34 cellular contexts compared by ENCODE assay signal in the genomic region with DNA sequence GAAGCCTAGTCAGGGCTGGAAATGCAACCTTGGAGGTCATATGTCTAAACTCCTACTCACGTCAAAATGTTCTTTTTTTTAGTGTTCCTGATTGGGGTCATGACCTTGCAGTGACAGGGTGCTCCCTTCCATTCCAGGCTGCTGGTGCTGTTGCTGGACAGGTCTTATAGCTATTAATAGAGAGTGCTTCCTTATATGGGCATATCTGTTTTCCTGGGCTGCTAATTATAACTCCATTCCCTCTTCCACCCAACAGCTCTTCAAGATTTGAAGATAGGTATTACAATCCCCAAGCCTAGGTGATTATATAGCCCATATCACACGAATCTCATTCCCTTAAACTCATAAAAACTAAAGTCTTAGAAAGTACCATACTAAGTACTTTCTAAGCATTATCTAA. TPM values are rescaled to one million over a fixed set of nuclear protein-coding genes. Genes with fewer than 3 reads are reported as not detected.
"Had no signal": no experiment of that assay in that cellular context is flagged by ENCODE, and none has a peak within 500 bp of the region (broad histone marks: within the 10 kb centered on the region; RNA-seq: fewer than 3 reads in every experiment).

No MANE protein-coding gene starts in this region.

- H3K27ac ChIP-seq: adrenal gland, body of pancreas, esophagus muscularis mucosa, foreskin keratinocyte, gastrocnemius medialis, WERI-Rb-1 had no signal

- H3K9me3 Mint-ChIP-seq: activated B cell treated with CpG ODN at 0.5 μM for 24 hours; activated naive CD4-positive, alpha-beta T cell treated with anti-CD3 and anti-CD28 coated beads for 36 hours; activated naive CD8-positive, alpha-beta T cell treated with anti-CD3 and anti-CD28 coated beads, Interleukin-2, amount 50 U/mL, for 24 hours; activated T-cell treated with anti-CD3 and anti-CD28 coated beads, Interleukin-2, amount 50 U/mL, for 4 hours; activated T-helper 2 cell treated with anti-CD3 and anti-CD28 coated beads, Interferon-gamma antibody, Interleukin-2, Interleukin-4, amounts not matched to agents 10 μg/mL and 5 μg/mL and 100 μg/mL, durations not matched to agents 14 hours and 24 hours and 36 hours; effector memory CD8-positive, alpha-beta T cell; T-helper 2 cell treated with Interferon-gamma antibody and Interleukin-4, amounts not matched to agents 5 μg/mL and 100 μg/mL, for 36 hours had no signal

- H3K4me3 ChIP-seq: adrenal gland, body of pancreas, esophagus muscularis mucosa, gastrocnemius medialis had no signal

- FAIRE-seq: colon had no signal

- H3K36me3 Mint-ChIP-seq: activated naive CD4-positive, alpha-beta T cell treated with anti-CD3 and anti-CD28 coated beads, Interleukin-2, amount 50 U/mL, for 24 hours had no signal

- ATAC-seq: activated CD4-positive, CD25-positive, alpha-beta regulatory T cell treated with anti-CD3 and anti-CD28 coated beads, Interleukin-2, amount 50 U/mL, for 24 hours; activated CD8-positive, alpha-beta T cell treated with anti-CD3 and anti-CD28 coated beads for 36 hours; activated naive CD8-positive, alpha-beta T cell treated with anti-CD3 and anti-CD28 coated beads, Interleukin-2, amount 50 U/mL, for 24 hours; activated T-cell treated with anti-CD3 and anti-CD28 coated beads, Interleukin-2, amount 50 U/mL, for 4 hours; body of pancreas; effector memory CD8-positive, alpha-beta T cell; foreskin keratinocyte; gastrocnemius medialis; T-helper 17 cell had no signal

- H3K4me1 Mint-ChIP-seq: T-helper 17 cell had no signal

- H3K27ac Mint-ChIP-seq: activated B cell treated with CpG ODN at 0.5 μM for 24 hours; activated CD8-positive, alpha-beta T cell treated with anti-CD3 and anti-CD28 coated beads for 36 hours; activated naive CD4-positive, alpha-beta T cell treated with anti-CD3 and anti-CD28 coated beads for 36 hours; activated naive CD4-positive, alpha-beta T cell treated with anti-CD3 and anti-CD28 coated beads, Interleukin-2, amount 50 U/mL, for 24 hours; activated naive CD8-positive, alpha-beta T cell treated with anti-CD3 and anti-CD28 coated beads for 36 hours; activated naive CD8-positive, alpha-beta T cell treated with anti-CD3 and anti-CD28 coated beads, Interleukin-2, amount 50 U/mL, for 24 hours; activated T-helper 2 cell treated with anti-CD3 and anti-CD28 coated beads, Interferon-gamma antibody, Interleukin-2, Interleukin-4, amounts not matched to agents 10 μg/mL and 5 μg/mL and 100 μg/mL, durations not matched to agents 14 hours and 24 hours and 36 hours; effector memory CD8-positive, alpha-beta T cell; T-helper 17 cell; T-helper 2 cell treated with Interferon-gamma antibody and Interleukin-4, amounts not matched to agents 5 μg/mL and 100 μg/mL, for 36 hours had no signal

- H3K36me3 ChIP-seq: adrenal gland, esophagus muscularis mucosa, gastrocnemius medialis, WERI-Rb-1 had no signal

- DNase-seq: activated B cell treated with CpG ODN at 0.5 μM for 24 hours; activated CD4-positive, alpha-beta T cell treated with anti-CD3 and anti-CD28 coated beads for 48 hours; activated CD4-positive, alpha-beta T cell treated with anti-CD3 and anti-CD28 coated beads, Interleukin-2, amount 50 U/mL, for 1 hour; activated CD4-positive, alpha-beta T cell treated with anti-CD3 and anti-CD28 coated beads, Interleukin-2, amount 50 U/mL, for 48 hours; activated CD8-positive, alpha-beta memory T cell treated with anti-CD3 and anti-CD28 coated beads for 24 hours; activated CD8-positive, alpha-beta T cell treated with anti-CD3 and anti-CD28 coated beads for 36 hours; activated effector memory CD4-positive, alpha-beta T cell treated with anti-CD3 and anti-CD28 coated beads, Interleukin-2, amount 50 U/mL, for 16 hours; activated naive CD4-positive, alpha-beta T cell treated with anti-CD3 and anti-CD28 coated beads for 36 hours; activated naive CD8-positive, alpha-beta T cell treated with anti-CD3 and anti-CD28 coated beads for 36 hours; activated naive CD8-positive, alpha-beta T cell treated with anti-CD3 and anti-CD28 coated beads, Interleukin-2, amount 50 U/mL, for 24 hours; activated T-cell treated with anti-CD3 and anti-CD28 coated beads, Interleukin-2, amount 50 U/mL, for 4 hours; adrenal gland; amygdala; aorta; body of pancreas; caudate nucleus; cortex of kidney; dermis blood vessel endothelial cell; effector CD4-positive, alpha-beta T cell; effector memory CD8-positive, alpha-beta T cell; erythroblast; foreskin keratinocyte; gastrocnemius medialis; T-helper 1 cell; T-helper 17 cell; T1000; WERI-Rb-1 had no signal

- H3K4me1 ChIP-seq: foreskin keratinocyte, gastrocnemius medialis had no signal

- H3K4me3 Mint-ChIP-seq: activated B cell treated with CpG ODN at 0.5 μM for 24 hours; activated CD8-positive, alpha-beta T cell treated with anti-CD3 and anti-CD28 coated beads for 36 hours; activated naive CD4-positive, alpha-beta T cell treated with anti-CD3 and anti-CD28 coated beads for 36 hours; activated naive CD4-positive, alpha-beta T cell treated with anti-CD3 and anti-CD28 coated beads, Interleukin-2, amount 50 U/mL, for 24 hours; activated naive CD8-positive, alpha-beta T cell treated with anti-CD3 and anti-CD28 coated beads for 36 hours; activated naive CD8-positive, alpha-beta T cell treated with anti-CD3 and anti-CD28 coated beads, Interleukin-2, amount 50 U/mL, for 24 hours; activated T-cell treated with anti-CD3 and anti-CD28 coated beads, Interleukin-2, amount 50 U/mL, for 4 hours; effector memory CD8-positive, alpha-beta T cell; T-helper 17 cell; T-helper 2 cell treated with Interferon-gamma antibody and Interleukin-4, amounts not matched to agents 5 μg/mL and 100 μg/mL, for 36 hours had no signal

- H3K9me3 ChIP-seq: adrenal gland, body of pancreas, gastrocnemius medialis had no signal

RNA-seq across cellular contexts. Expression of a gene that starts 12.6 kb away (rescaled TPM):
- total RNA-seq: activated B cell treated with CpG ODN at 0.5 μM for 24 hours; activated CD8-positive, alpha-beta T cell treated with anti-CD3 and anti-CD28 coated beads for 36 hours; activated naive CD4-positive, alpha-beta T cell treated with anti-CD3 and anti-CD28 coated beads for 36 hours; activated naive CD8-positive, alpha-beta T cell treated with anti-CD3 and anti-CD28 coated beads for 36 hours; activated T-cell treated with anti-CD3 and anti-CD28 coated beads, Interleukin-2, amount 50 U/mL, for 4 hours; activated T-helper 2 cell treated with anti-CD3 and anti-CD28 coated beads, Interferon-gamma antibody, Interleukin-2, Interleukin-4, amounts not matched to agents 10 μg/mL and 5 μg/mL and 100 μg/mL, durations not matched to agents 14 hours and 24 hours and 36 hours; chondrocyte; T-helper 17 cell had no signal

RNA-seq across cellular contexts. Expression of a gene that starts 18.4 kb away (rescaled TPM):
- total RNA-seq: activated B cell treated with CpG ODN at 0.5 μM for 24 hours; activated CD8-positive, alpha-beta T cell treated with anti-CD3 and anti-CD28 coated beads for 36 hours; activated naive CD4-positive, alpha-beta T cell treated with anti-CD3 and anti-CD28 coated beads for 36 hours; activated naive CD8-positive, alpha-beta T cell treated with anti-CD3 and anti-CD28 coated beads for 36 hours; activated T-cell treated with anti-CD3 and anti-CD28 coated beads, Interleukin-2, amount 50 U/mL, for 4 hours; activated T-helper 2 cell treated with anti-CD3 and anti-CD28 coated beads, Interferon-gamma antibody, Interleukin-2, Interleukin-4, amounts not matched to agents 10 μg/mL and 5 μg/mL and 100 μg/mL, durations not matched to agents 14 hours and 24 hours and 36 hours; chondrocyte; T-helper 17 cell had no signal

RNA-seq across cellular contexts. Expression of a gene that starts 18.8 kb away (rescaled TPM):
- total RNA-seq: activated B cell treated with CpG ODN at 0.5 μM for 24 hours; activated CD8-positive, alpha-beta T cell treated with anti-CD3 and anti-CD28 coated beads for 36 hours; activated naive CD4-positive, alpha-beta T cell treated with anti-CD3 and anti-CD28 coated beads for 36 hours; activated naive CD8-positive, alpha-beta T cell treated with anti-CD3 and anti-CD28 coated beads for 36 hours; activated T-cell treated with anti-CD3 and anti-CD28 coated beads, Interleukin-2, amount 50 U/mL, for 4 hours; activated T-helper 2 cell treated with anti-CD3 and anti-CD28 coated beads, Interferon-gamma antibody, Interleukin-2, Interleukin-4, amounts not matched to agents 10 μg/mL and 5 μg/mL and 100 μg/mL, durations not matched to agents 14 hours and 24 hours and 36 hours; chondrocyte; foreskin keratinocyte; T-helper 17 cell had no signal

RNA-seq across cellular contexts. Expression of a gene that starts 40.2 kb away (rescaled TPM):
- total RNA-seq: activated B cell treated with CpG ODN at 0.5 μM for 24 hours; activated CD8-positive, alpha-beta T cell treated with anti-CD3 and anti-CD28 coated beads for 36 hours; activated naive CD4-positive, alpha-beta T cell treated with anti-CD3 and anti-CD28 coated beads for 36 hours; activated naive CD8-positive, alpha-beta T cell treated with anti-CD3 and anti-CD28 coated beads for 36 hours; activated T-helper 2 cell treated with anti-CD3 and anti-CD28 coated beads, Interferon-gamma antibody, Interleukin-2, Interleukin-4, amounts not matched to agents 10 μg/mL and 5 μg/mL and 100 μg/mL, durations not matched to agents 14 hours and 24 hours and 36 hours; chondrocyte; T-helper 17 cell had no signal

RNA-seq across cellular contexts. Expression of a gene that starts 47.2 kb away (rescaled TPM):
- total RNA-seq: activated B cell treated with CpG ODN at 0.5 μM for 24 hours; activated CD8-positive, alpha-beta T cell treated with anti-CD3 and anti-CD28 coated beads for 36 hours; activated naive CD4-positive, alpha-beta T cell treated with anti-CD3 and anti-CD28 coated beads for 36 hours; activated naive CD8-positive, alpha-beta T cell treated with anti-CD3 and anti-CD28 coated beads for 36 hours; activated T-cell treated with anti-CD3 and anti-CD28 coated beads, Interleukin-2, amount 50 U/mL, for 4 hours; activated T-helper 2 cell treated with anti-CD3 and anti-CD28 coated beads, Interferon-gamma antibody, Interleukin-2, Interleukin-4, amounts not matched to agents 10 μg/mL and 5 μg/mL and 100 μg/mL, durations not matched to agents 14 hours and 24 hours and 36 hours; chondrocyte; T-helper 17 cell had no signal
